23 cellular contexts compared by ENCODE assay signal in the genomic region with DNA sequence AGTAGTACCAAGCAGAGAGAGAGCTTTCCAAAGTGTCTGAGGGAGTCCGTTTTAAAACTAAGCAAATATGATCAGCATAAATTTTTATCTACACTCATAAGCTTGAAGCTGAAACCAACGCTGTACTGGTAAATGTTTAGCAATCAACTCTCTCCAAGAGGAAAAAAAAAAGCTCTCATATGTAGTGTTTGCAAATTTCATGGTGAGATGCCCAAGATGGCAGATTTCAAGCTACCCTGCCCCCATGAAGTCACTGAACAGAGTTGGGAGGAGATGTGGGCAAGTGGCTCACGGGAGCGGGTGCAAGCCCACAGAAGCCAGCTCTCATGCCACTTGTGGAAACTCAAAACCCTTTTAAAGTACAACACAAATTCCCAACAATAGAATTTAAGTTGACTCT.
"Had no signal": no experiment of that assay in that cellular context is flagged by ENCODE, and none has a peak within 500 bp of the region (broad histone marks: within the 10 kb centered on the region; RNA-seq: fewer than 3 reads in every experiment).

No MANE protein-coding gene starts in this region.

- DNase-seq: Karpas-422, KG1, MM.1S, NCI-H1048, NCI-H1105, NCI-H1417, NCI-H146, NCI-H1694 treated with DMSO at 0.1 percent for 48 hours, NCI-H1930, NCI-H2081 treated with DMSO at 0.1 percent for 48 hours, NCI-H2171, NCI-H226, NCI-H446, NCI-H510A, NCI-H524 treated with DMSO at 0.1 percent for 48 hours, NCI-H69, NCI-H774, PC-3, SHP77, SK-N-SH, SW 1271 had no signal

- H3K9me3 ChIP-seq: SK-N-SH had no signal

- H3K9ac ChIP-seq: SK-N-SH had no signal

- ATAC-seq: Panc1, PC-3 had no signal

- H3K27ac ChIP-seq: RWPE1 had no signal

- H3K4me2 ChIP-seq: SK-N-SH had no signal
